In the genomic region with DNA sequence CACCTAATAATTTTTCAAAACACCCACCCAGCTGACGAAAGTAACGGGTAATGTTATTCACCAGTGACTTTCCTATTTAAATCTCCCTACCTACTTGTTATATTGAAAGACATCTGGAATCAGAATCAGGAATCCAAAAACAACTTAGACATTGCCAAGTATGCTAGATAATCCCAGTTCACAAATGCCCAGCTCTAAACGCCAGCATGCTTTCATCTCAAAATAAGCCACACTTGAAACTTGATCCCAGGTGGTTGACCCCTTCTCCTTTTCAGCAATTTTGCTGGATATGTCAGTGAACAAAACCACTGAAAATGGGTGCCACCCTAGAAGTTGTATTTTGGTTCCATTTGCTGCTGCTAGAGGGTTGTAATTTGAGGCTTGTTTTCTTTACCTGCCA, we compare ENCODE assay signal across 20 cellular contexts.
"Had no signal": no experiment of that assay in that cellular context is flagged by ENCODE, and none has a peak within 500 bp of the region (broad histone marks: within the 10 kb centered on the region; RNA-seq: fewer than 3 reads in every experiment).

No MANE protein-coding gene starts in this region.

- H3K27ac Mint-ChIP-seq: memory B cell; naive B cell; stimulated activated naive CD8-positive, alpha-beta T cell treated with anti-CD3 and anti-CD28 coated beads, Interleukin-15, amount 100 ng/mL, for 72 hours had no signal

- H3K4me1 ChIP-seq: ascending aorta, right lobe of liver, suprapubic skin, uterus had no signal

- H3K9me3 ChIP-seq: ascending aorta, esophagus muscularis mucosa, right lobe of liver, suprapubic skin, transverse colon, uterus had no signal

- H3K4me3 Mint-ChIP-seq: memory B cell; naive B cell; stimulated activated naive CD8-positive, alpha-beta T cell treated with anti-CD3 and anti-CD28 coated beads, Interleukin-15, amount 100 ng/mL, for 72 hours had no signal

- H3K4me1 Mint-ChIP-seq: memory B cell had no signal

- H3K4me2 ChIP-seq: smooth muscle cell had no signal

- H3K36me3 ChIP-seq: ascending aorta, esophagus muscularis mucosa, right lobe of liver, suprapubic skin, transverse colon, uterus had no signal

- DNase-seq: activated CD4-positive, alpha-beta T cell treated with anti-CD3 and anti-CD28 coated beads for 1 hour; activated CD8-positive, alpha-beta memory T cell treated with anti-CD3 and anti-CD28 coated beads for 24 hours; activated CD8-positive, alpha-beta memory T cell treated with anti-CD3 and anti-CD28 coated beads, Interleukin-2, amount 50 U/mL, for 48 hours; activated effector memory CD4-positive, alpha-beta T cell treated with anti-CD3 and anti-CD28 coated beads, Interleukin-2, amount 50 U/mL, for 16 hours; activated naive CD4-positive, alpha-beta T cell treated with anti-CD3 and anti-CD28 coated beads, Interleukin-2, amount 50 U/mL, for 16 hours; activated T-cell treated with anti-CD3 and anti-CD28 coated beads, Interleukin-2, amount 50 U/mL, for 48 hours; dermis blood vessel endothelial cell; effector memory CD4-positive, alpha-beta T cell; naive B cell; right lobe of liver; stimulated activated CD4-positive, alpha-beta T cell treated with anti-CD3 and anti-CD28 coated beads, Interleukin-4, amount 100 ng/mL, for 1 hour; stimulated activated naive CD8-positive, alpha-beta T cell treated with anti-CD3 and anti-CD28 coated beads, Interleukin-15, amount 100 ng/mL, for 72 hours; T-helper 9 cell; transverse colon; uterus had no signal

- H3K27ac ChIP-seq: ascending aorta, esophagus muscularis mucosa, right lobe of liver, suprapubic skin, transverse colon, uterus had no signal

- H3K27me3 ChIP-seq: ascending aorta, right lobe of liver, transverse colon, uterus had no signal

- H3K4me3 ChIP-seq: ascending aorta, esophagus muscularis mucosa, right lobe of liver, smooth muscle cell, suprapubic skin, transverse colon, uterus had no signal

- H3K36me3 Mint-ChIP-seq: memory B cell had no signal
